ENCODE assay signal across 29 cellular contexts in genomic region chr15:98263787-98264186, GRCh38.
"Had no signal": no experiment of that assay in that cellular context is flagged by ENCODE, and none has a peak within 500 bp of the region (broad histone marks: within the 10 kb centered on the region; RNA-seq: fewer than 3 reads in every experiment).

No MANE protein-coding gene starts in this region.

- H3K27ac ChIP-seq: adrenal gland, ascending aorta, body of pancreas, brain microvascular endothelial cell, breast epithelium, cardiac muscle cell had no signal

- DNase-seq: activated effector memory CD4-positive, alpha-beta T cell treated with anti-CD3 and anti-CD28 coated beads, Interleukin-2, amount 50 U/mL, for 16 hours; activated effector memory CD4-positive, alpha-beta T cell treated with Interleukin-2 at 50 U/mL for 16 hours; activated gamma-delta T cell; activated gamma-delta T cell treated with Interleukin-2 at 50 U/mL for 16 hours; activated naive CD4-positive, alpha-beta T cell; activated naive CD4-positive, alpha-beta T cell treated with anti-CD3 and anti-CD28 coated beads for 36 hours; activated naive CD4-positive, alpha-beta T cell treated with anti-CD3 and anti-CD28 coated beads, Interleukin-2, amount 10 ng/mL, durations not matched to agents 7 days and 5 days; activated naive CD4-positive, alpha-beta T cell treated with anti-CD3 and anti-CD28 coated beads, Interleukin-2, amount 50 U/mL, for 16 hours; activated naive CD4-positive, alpha-beta T cell treated with Interleukin-2 at 50 U/mL for 16 hours; activated naive CD8-positive, alpha-beta T cell treated with anti-CD3 and anti-CD28 coated beads for 36 hours; activated naive CD8-positive, alpha-beta T cell treated with anti-CD3 and anti-CD28 coated beads, Interleukin-2, amount 10 ng/mL, durations not matched to agents 7 days and 5 days; activated naive CD8-positive, alpha-beta T cell treated with anti-CD3 and anti-CD28 coated beads, Interleukin-2, amount 50 U/mL, for 24 hours; activated T-cell treated with anti-CD3 and anti-CD28 coated beads, Interleukin-2, amount 50 U/mL, for 24 hours; activated T-cell treated with anti-CD3 and anti-CD28 coated beads, Interleukin-2, amount 50 U/mL, for 4 hours; activated T-cell treated with anti-CD3 and anti-CD28 coated beads, Interleukin-2, amount 50 U/mL, for 48 hours; activated T-cell treated with anti-CD3 and anti-CD28 coated beads, Interleukin-2, amount 50 U/mL, for 72 hours; adrenal gland; amniotic stem cell; amygdala; anterior cingulate cortex; aorta; body of pancreas; brain microvascular endothelial cell; caudate nucleus; central memory CD4-positive, alpha-beta T cell; cerebellar nuclear complex had no signal

- H3K9me3 ChIP-seq: adrenal gland had no signal

- H3K36me3 ChIP-seq: adrenal gland, ascending aorta, brain microvascular endothelial cell, breast epithelium, cardiac muscle cell had no signal

- H3K27me3 ChIP-seq: adrenal gland, ascending aorta, body of pancreas, brain microvascular endothelial cell, breast epithelium, cardiac muscle cell had no signal

- H3K4me3 ChIP-seq: adrenal gland, ascending aorta, body of pancreas, breast epithelium, cardiac muscle cell had no signal

- H3K4me1 ChIP-seq: adrenal gland, ascending aorta, body of pancreas, breast epithelium had no signal
